2 cellular contexts compared by ENCODE assay signal in genomic region chr13:75432045-75432444, GRCh38.
TF ChIP-seq lines count a peak whose summit lies in the region.

No MANE protein-coding gene starts in this region.

TF ChIP-seq in SK-N-SH treated with all-trans-retinoic acid at 6 μM for 48 hours, 23 proteins besides CTCF, POLR2A, EP300 and RAD21 (continued from another document):
- no peak for TF ChIP-seq CREB5 (CRISPR knock-in tag; IDR thresholded peaks at IDR 0.05; ENCODE audit: low read depth)
- TF ChIP-seq ARNTL (CRISPR knock-in tag; IDR thresholded peaks at IDR 0.05; ENCODE audit: borderline replicate concordance, low read depth) = no peak
- no peak for TF ChIP-seq GLIS3 (CRISPR knock-in tag; IDR thresholded peaks at IDR 0.05)
- TF ChIP-seq ZNF70 (CRISPR knock-in tag; IDR thresholded peaks at IDR 0.05) = no peak
- TF ChIP-seq CSRNP3 (CRISPR knock-in tag; IDR thresholded peaks at IDR 0.05) = no peak
- no peak for TF ChIP-seq OSR1 (CRISPR knock-in tag; IDR thresholded peaks at IDR 0.05)
- TF ChIP-seq SNAI2 (CRISPR knock-in tag; IDR thresholded peaks at IDR 0.05) = no peak
- no peak for TF ChIP-seq ZC3H10 (CRISPR knock-in tag; IDR thresholded peaks at IDR 0.05)
- TF ChIP-seq ESRRG (CRISPR knock-in tag; IDR thresholded peaks at IDR 0.05) = no peak
TF ChIP-seq in SK-N-SH treated with all-trans-retinoic acid at 6 μM for 48 hours: peak in this region for 0.

TF ChIP-seq in SK-N-SH, 30 proteins besides CTCF, POLR2A, EP300 and RAD21 (continued from another document):
- no peak for TF ChIP-seq ZBTB33 (IDR thresholded peaks at IDR 0.05; ENCODE audit: borderline replicate concordance, low read depth)
- TF ChIP-seq IRF3 (IDR thresholded peaks at IDR 0.05; ENCODE audit: low read depth, low read length) = no peak
- TF ChIP-seq YY1 (IDR thresholded peaks at IDR 0.05; ENCODE audit: low read depth) = no peak
- no peak for TF ChIP-seq USF2 (IDR thresholded peaks at IDR 0.05; ENCODE audit: borderline replicate concordance, low read depth, low read length)
- no peak for TF ChIP-seq RXRA (IDR thresholded peaks at IDR 0.05; ENCODE audit: borderline replicate concordance, low read depth)
- TF ChIP-seq FOXM1 (IDR thresholded peaks at IDR 0.05; ENCODE audit: low read depth) = no peak
- TF ChIP-seq JUND (IDR thresholded peaks at IDR 0.05) = no peak
TF ChIP-seq in SK-N-SH: peak in this region for 0.
